ENCODE assay signal across 1 cellular context in genomic region chr16:10693889-10694288, GRCh38.
TF ChIP-seq lines count a peak whose summit lies in the region.

No MANE protein-coding gene starts in this region.

TF ChIP-seq in GM12878, 131 proteins besides CTCF, POLR2A, EP300 and RAD21:
- 0 out of 2 replicates have a peak, but pooled peaks have one; percentile 11 for TF ChIP-seq JUNB (IDR thresholded peaks at IDR 0.05)
- no peak for TF ChIP-seq CBX3 (IDR thresholded peaks at IDR 0.05; ENCODE audit: borderline replicate concordance, low read depth)
